ENCODE assay signal across 13 cellular contexts in genomic region chr3:122982202-122983185, GRCh38. TPM values are rescaled to one million over a fixed set of nuclear protein-coding genes. Genes with fewer than 3 reads are reported as not detected.
DNase-seq lines count a peak whose midpoint lies in the region; TF ChIP-seq lines count a peak whose summit lies in the region.
"Had no signal": no experiment of that assay in that cellular context is flagged by ENCODE, and none has a peak within 500 bp of the region (broad histone marks: within the 10 kb centered on the region; RNA-seq: fewer than 3 reads in every experiment).

No MANE protein-coding gene starts in this region.

- peak overlapping the region; percentile 64 for H3K4me3 ChIP-seq in SK-N-MC
- H3K4me3 ChIP-seq in left ventricle myocardium inferior = no peak overlapping the region
- no peak overlapping the region for H3K4me3 ChIP-seq in sigmoid colon
- no peak overlapping the region for H3K4me3 ChIP-seq in lower leg skin (ENCODE audit: low read depth, poor library complexity, severe bottlenecking)

- peaks cover 44% of the 10 kb centered on the region for H3K4me1 ChIP-seq in left ventricle myocardium inferior
- H3K4me1 ChIP-seq in sigmoid colon = peaks cover 0 to 21% (median 8%) of the 10 kb centered on the region in 4 donors

- TF ChIP-seq POLR2A in sigmoid colon (IDR thresholded peaks at IDR 0.05) = no peak
- no peak for TF ChIP-seq POLR2A in lower leg skin (IDR thresholded peaks at IDR 0.05)

- peak; percentile 20 for DNase-seq in DMS79 treated with DMSO at 0.1 percent for 48 hours (lab: John Stamatoyannopoulos, UW)
- DNase-seq in DMS79 (lab: John Stamatoyannopoulos, UW) = no peak
- peak; percentile 98 for DNase-seq in SK-N-MC (ENCODE audit: low read depth, low spot score)
- peak; percentile 48 for DNase-seq in left ventricle myocardium inferior
- DNase-seq in sigmoid colon = peak; percentile 72
- no peak for DNase-seq in lower leg skin (ENCODE audit: low spot score in 2 of 2)
- DNase-seq in NCI-H2171 (lab: John Stamatoyannopoulos, UW) = no peak
- no peak for DNase-seq in NK-92 treated with Interleukin-12 subunit alpha and Interleukin-12 subunit beta, amount 100 ng/mL, for 24 hours (lab: John Stamatoyannopoulos, UW)
- DNase-seq: activated CD4-positive, alpha-beta T cell treated with anti-CD3 and anti-CD28 coated beads, Interleukin-2, amount 50 U/mL, for 48 hours; activated naive CD4-positive, alpha-beta T cell treated with Interleukin-2 at 50 U/mL for 16 hours; GF-D8; naive B cell; NCI-H446 treated with DMSO at 0.1 percent for 48 hours had no signal

- TF ChIP-seq EP300 in sigmoid colon (IDR thresholded peaks at IDR 0.05) = no peak

- intact Hi-C loops in left ventricle myocardium inferior (cut with micrococcal nuclease) = no loop called here
- intact Hi-C loops in sigmoid colon (cut with DNase I) = no loop called here
- intact Hi-C loops in lower leg skin (cut with DNase I; ENCODE audit: low total_unique reads) = no loop called here

- H3K36me3 ChIP-seq in SK-N-MC (ENCODE audit: insufficient read depth, low read length) (peaks cover 18% of the 10 kb centered on the region), left ventricle myocardium inferior (no peaks in the 10 kb centered on the region), sigmoid colon (no peaks in the 10 kb centered on the region)

- peak overlapping the region; percentile 18 for H3K9ac ChIP-seq in SK-N-MC (ENCODE audit: insufficient read length)

- peak overlapping the region; percentile 75 for H3K27ac ChIP-seq in SK-N-MC
- H3K27ac ChIP-seq in left ventricle myocardium inferior (replicated peaks) = peak overlapping the region; percentile 54
- H3K27ac ChIP-seq in sigmoid colon = no peak overlapping the region

- no peaks in the 10 kb centered on the region for H3K27me3 ChIP-seq in left ventricle myocardium inferior (ENCODE audit: low read depth)
- peaks cover 0 to 4% (median 0%) of the 10 kb centered on the region in 3 donors for H3K27me3 ChIP-seq in sigmoid colon

- 72 to 81% methylated on average over 15 of the region's 15 CpGs for WGBS in sigmoid colon, 2 donors
- 67 to 77% methylated on average over 15 of the region's 15 CpGs for WGBS in lower leg skin, 2 donors

- TF ChIP-seq CTCF in left ventricle myocardium inferior (IDR thresholded peaks at IDR 0.05; ENCODE audit: borderline replicate concordance) (peak; percentile 32), sigmoid colon (IDR thresholded peaks at IDR 0.05) (no peak), lower leg skin (IDR thresholded peaks at IDR 0.05) (no peak)

- no peaks in the 10 kb centered on the region for H3K9me3 ChIP-seq in SK-N-MC (ENCODE audit: low read depth, low read length)
- H3K9me3 ChIP-seq in left ventricle myocardium inferior (replicated peaks) = no peaks in the 10 kb centered on the region
- H3K9me3 ChIP-seq in sigmoid colon = no peaks in the 10 kb centered on the region

RNA-seq across cellular contexts. Expression of gene SEMA5B, which starts 45.1 kb away (rescaled TPM):
- total RNA-seq in left ventricle myocardium inferior (5.3 TPM), sigmoid colon (under 1 TPM in 3 of 4 donors, not detected in 1; 0.36 to 0.68 (median 0.55) TPM), lower leg skin (1 to 10 TPM in 1 of 4 donors, under 1 TPM in 3; 0.21 to 1.8 (median 0.61) TPM)
- under 1 TPM in 2 of 3 donors, not detected in 1; 0.52 to 0.69 TPM for polyA plus RNA-seq in sigmoid colon

Comparison
In these comparisons a context has a peak if more than half of its experiments do, and no peak if none do; other contexts are left out.
1. DNase-seq: peak in DMS79 treated with DMSO at 0.1 percent for 48 hours (single experiment), SK-N-MC (single experiment), left ventricle myocardium inferior (single experiment) and sigmoid colon (single experiment); none in DMS79 (single experiment), lower leg skin (0 of 2), NCI-H2171 (single experiment) and NK-92 treated with Interleukin-12 subunit alpha and Interleukin-12 subunit beta, amount 100 ng/mL, for 24 hours (single experiment).
2. H3K27ac ChIP-seq: peak in SK-N-MC (single experiment) and left ventricle myocardium inferior (single experiment); none in sigmoid colon (0 of 4).